27 cellular contexts compared by ENCODE assay signal in genomic region chr9:93436218-93436617, GRCh38.
"Had no signal": no experiment of that assay in that cellular context is flagged by ENCODE, and none has a peak within 500 bp of the region (broad histone marks: within the 10 kb centered on the region; RNA-seq: fewer than 3 reads in every experiment).

No MANE protein-coding gene starts in this region.

- H3K4me3 ChIP-seq: left ventricle myocardium inferior, lung, mucosa of descending colon, pancreas, prostate gland, sigmoid colon, spleen, tibial nerve, upper lobe of left lung, vagina had no signal

- ATAC-seq: mucosa of descending colon; naive thymus-derived CD4-positive, alpha-beta T cell; natural killer cell treated with Interleukin-12 subunit alpha and Interleukin-12 subunit beta and Interleukin-15 and Interleukin-18, amount 100 ng/mL, for 72 hours; pancreas; right cardiac atrium; stimulated activated memory B cell treated with anti-CD40 and anti-IgM and Interleukin-4, amounts not matched to agents 10 μg/mL and 1 μg/mL and 100 μg/mL, for 72 hours; stimulated activated naive CD8-positive, alpha-beta T cell treated with anti-CD3 and anti-CD28 coated beads, Interleukin-15, amount 100 ng/mL, for 72 hours had no signal

- H3K27me3 ChIP-seq: pancreas, sigmoid colon, spleen, tibial nerve, upper lobe of left lung, vagina had no signal

- H3K27ac ChIP-seq: left ventricle myocardium inferior, pancreas, prostate gland, sigmoid colon, spleen, tibial nerve, upper lobe of left lung, vagina had no signal

- H3K4me1 ChIP-seq: left ventricle myocardium inferior, pancreas, prostate gland, sigmoid colon, tibial nerve, upper lobe of left lung, vagina had no signal

- H3K36me3 ChIP-seq: left ventricle myocardium inferior, pancreas, prostate gland, sigmoid colon, spleen, upper lobe of left lung, vagina had no signal

- DNase-seq: hypothalamus; immature natural killer cell; kidney; left ventricle myocardium inferior; midbrain; mucosa of descending colon; naive thymus-derived CD4-positive, alpha-beta T cell; nucleus accumbens; pancreas; posterior cingulate gyrus; retina; right cardiac atrium; sigmoid colon; small intestine; spleen; stimulated activated CD4-positive, alpha-beta T cell treated with anti-CD3 and anti-CD28 coated beads, Interleukin-4, amount 100 ng/mL, for 24 hours; stimulated activated CD8-positive, alpha-beta memory T cell treated with anti-CD3 and anti-CD28 coated beads, Interleukin-4, amount 100 ng/mL, for 48 hours; stimulated activated naive CD4-positive, alpha-beta T cell treated with Interleukin-2 at 50 U/mL for 16 hours; stimulated activated naive CD8-positive, alpha-beta T cell treated with anti-CD3 and anti-CD28 coated beads, Interleukin-15, amount 100 ng/mL, for 72 hours; substantia nigra; upper lobe of left lung had no signal

- H3K9me3 ChIP-seq: left ventricle myocardium inferior, mucosa of descending colon, pancreas, prostate gland, sigmoid colon, spleen, tibial nerve, upper lobe of left lung, vagina had no signal
